1 cellular context compared by ENCODE assay signal in genomic region chr19:17404621-17405249, GRCh38.
TF ChIP-seq lines count a peak whose summit lies in the region.

No MANE protein-coding gene starts in this region.

TF ChIP-seq in GM12878, 131 proteins besides CTCF, POLR2A, EP300 and RAD21 (continued from another document):
- TF ChIP-seq ZNF592 (IDR thresholded peaks at IDR 0.05) = no peak
- TF ChIP-seq SMARCA5 (IDR thresholded peaks at IDR 0.05) = peak; percentile 80
- no peak for TF ChIP-seq RELB (IDR thresholded peaks at IDR 0.05; ENCODE audit: low read depth)
- TF ChIP-seq SUZ12 (IDR thresholded peaks at IDR 0.05; ENCODE audit: unreplicated experiment) = no peak
